ENCODE assay signal across 18 cellular contexts in the genomic region with DNA sequence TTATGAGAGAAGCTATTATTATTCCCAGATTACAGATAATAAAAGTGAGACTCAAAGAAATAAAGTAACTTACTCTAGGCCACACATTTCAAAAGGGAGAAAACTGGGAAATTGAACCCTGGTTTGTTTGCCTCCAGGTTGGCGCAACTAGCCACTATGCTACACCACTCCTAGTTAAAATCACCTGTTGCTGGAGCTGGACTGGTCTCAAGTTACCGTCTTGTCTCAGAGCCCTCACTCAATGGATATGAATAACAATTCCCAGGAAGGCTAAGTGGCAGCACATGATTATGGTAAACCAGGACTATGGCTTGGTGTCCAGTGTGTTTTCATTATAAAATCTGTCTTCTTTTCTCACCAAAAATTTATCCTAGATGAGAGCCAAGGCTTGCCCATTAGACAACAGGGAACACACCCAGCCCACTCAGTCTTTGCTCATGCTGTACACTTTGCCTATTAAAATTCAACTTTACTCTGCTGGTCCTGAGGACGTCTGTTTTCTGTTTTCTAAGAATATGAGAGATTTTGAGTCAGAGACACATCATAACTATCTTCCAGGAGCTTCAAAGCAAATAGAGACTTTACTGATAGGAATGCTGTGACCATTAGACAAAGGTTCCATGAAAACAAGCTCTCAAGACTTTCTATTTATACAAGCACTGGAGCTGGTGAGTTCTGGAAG. TPM values are rescaled to one million over a fixed set of nuclear protein-coding genes. Genes with fewer than 3 reads are reported as not detected.
DNase-seq lines count a peak whose midpoint lies in the region; TF ChIP-seq lines count a peak whose summit lies in the region.
"Had no signal": no experiment of that assay in that cellular context is flagged by ENCODE, and none has a peak within 500 bp of the region (broad histone marks: within the 10 kb centered on the region; RNA-seq: fewer than 3 reads in every experiment).

No MANE protein-coding gene starts in this region.

- H3K36me3 Mint-ChIP-seq in nephron progenitor cell (ENCODE audit: low read depth) = no peaks in the 10 kb centered on the region

- H3K9me3 ChIP-seq in esophagus muscularis mucosa = no peaks in the 10 kb centered on the region

- TF ChIP-seq POLR2A in esophagus muscularis mucosa (IDR thresholded peaks at IDR 0.05; ENCODE audit: low read depth) = no peak

- no peaks in the 10 kb centered on the region for H3K36me3 ChIP-seq in esophagus muscularis mucosa

- no peak overlapping the region for H3K27ac ChIP-seq in esophagus muscularis mucosa (replicated peaks in 1 of 4)
- H3K27ac ChIP-seq: 22Rv1 had no signal

- peak; percentile 2 for DNase-seq in DMS153 treated with DMSO at 0.1 percent for 48 hours (lab: John Stamatoyannopoulos, UW; ENCODE audit: unreplicated experiment)
- DNase-seq in DMS153 (lab: John Stamatoyannopoulos, UW) = no peak
- DNase-seq in AG20443 (ENCODE audit: low spot score) = peak; percentile 26
- DNase-seq in NCI-H2029 treated with DMSO at 0.1 percent for 48 hours (lab: John Stamatoyannopoulos, UW) = peak; percentile 74
- DNase-seq in esophagus muscularis mucosa (ENCODE audit: extremely low spot score) = peak; percentile 37
- no peak for DNase-seq in nephron progenitor cell
- no peak for DNase-seq in cortex of kidney (lab: John Stamatoyannopoulos, UW)
- DNase-seq in activated CD4-positive, alpha-beta T cell treated with anti-CD3 and anti-CD28 coated beads, Interleukin-2, amount 50 U/mL, for 1 hour = no peak
- DNase-seq: DMS 273 treated with DMSO at 0.1 percent for 48 hours, HFFc6, KBM-7, NCI-H1105 treated with DMSO at 0.1 percent for 48 hours, NCI-H1694, NCI-H2171 treated with DMSO at 0.1 percent for 48 hours, NCI-H446, NCI-H82 had no signal

- no peak overlapping the region for H3K4me3 ChIP-seq in esophagus muscularis mucosa

- no peaks in the 10 kb centered on the region for H3K4me1 ChIP-seq in esophagus muscularis mucosa

- H3K4me3 Mint-ChIP-seq in nephron progenitor cell = no peak overlapping the region
- H3K4me3 Mint-ChIP-seq: CD14-positive monocyte, HFFc6 had no signal

- peaks cover 5% of the 10 kb centered on the region for H3K27me3 Mint-ChIP-seq in nephron progenitor cell (ENCODE audit: low read depth, poor library complexity)

- no peaks in the 10 kb centered on the region for H3K4me1 Mint-ChIP-seq in nephron progenitor cell

- no peak overlapping the region for H3K27ac Mint-ChIP-seq in nephron progenitor cell
- H3K27ac Mint-ChIP-seq: CD14-positive monocyte, HFFc6 had no signal

- no peak for TF ChIP-seq EP300 in esophagus muscularis mucosa (IDR thresholded peaks at IDR 0.05)

- no peaks in the 10 kb centered on the region for H3K27me3 ChIP-seq in esophagus muscularis mucosa

- H3K9me3 Mint-ChIP-seq in nephron progenitor cell = no peaks in the 10 kb centered on the region
- H3K9me3 Mint-ChIP-seq: HFFc6 had no signal

- intact Hi-C loops in esophagus muscularis mucosa (cut with DNase I) = no loop called here

- TF ChIP-seq CTCF in esophagus muscularis mucosa (IDR thresholded peaks at IDR 0.05) = no peak
- no peak for TF ChIP-seq CTCF in nephron progenitor cell (IDR thresholded peaks at IDR 0.05)

- WGBS in esophagus muscularis mucosa = 78% methylated on average over 3 of the region's 3 CpGs

RNA-seq across cellular contexts. Expression of a gene that starts 58.1 kb away (rescaled TPM):
- 1 to 10 TPM; 4.2 to 6.1 (median 4.9) TPM for total RNA-seq in esophagus muscularis mucosa

Comparison
In these comparisons a context has a peak if more than half of its experiments do, and no peak if none do; other contexts are left out.
1. DNase-seq: peak in DMS153 treated with DMSO at 0.1 percent for 48 hours (single experiment), AG20443 (single experiment), NCI-H2029 treated with DMSO at 0.1 percent for 48 hours (single experiment) and esophagus muscularis mucosa (single experiment); none in DMS153 (single experiment), nephron progenitor cell (single experiment), cortex of kidney (single experiment) and activated CD4-positive, alpha-beta T cell treated with anti-CD3 and anti-CD28 coated beads, Interleukin-2, amount 50 U/mL, for 1 hour (single experiment).